Comparison of ENCODE assay signal across 1 cellular context in genomic region chrX:9701790-9702189, GRCh38.
TF ChIP-seq lines count a peak whose summit lies in the region.

No MANE protein-coding gene starts in this region.

TF ChIP-seq in SK-N-SH, 30 proteins besides CTCF, POLR2A, EP300 and RAD21 (continued from another document):
- TF ChIP-seq POLR2AphosphoS5 (IDR thresholded peaks at IDR 0.05; ENCODE audit: low read depth, low read length) = no peak
- TF ChIP-seq ELF1 (IDR thresholded peaks at IDR 0.05) = no peak
- TF ChIP-seq REST (IDR thresholded peaks at IDR 0.05; ENCODE audit: low read depth, low read length) = no peak
- no peak for TF ChIP-seq USF1 (IDR thresholded peaks at IDR 0.05; ENCODE audit: borderline replicate concordance, low read depth)
